In the genomic region with DNA sequence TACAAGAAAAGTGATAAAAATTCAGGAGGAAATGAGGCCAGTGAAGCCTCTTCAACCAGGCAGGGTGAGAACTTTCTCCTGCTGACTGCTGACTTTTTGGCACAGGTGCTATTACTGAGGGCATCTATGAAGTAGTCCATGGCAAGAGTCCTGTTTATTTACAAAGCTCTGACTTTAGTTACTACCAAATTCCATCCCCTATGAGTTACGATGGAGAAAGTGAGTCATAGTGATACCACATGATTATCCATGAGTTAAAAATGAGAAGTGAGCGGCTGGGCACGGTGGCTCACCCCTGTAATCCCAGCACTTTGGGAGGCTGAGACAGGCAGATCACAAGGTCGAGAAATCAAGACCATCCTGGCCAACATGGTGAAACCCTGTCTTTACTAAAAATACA, we compare ENCODE assay signal across 15 cellular contexts. TPM values are rescaled to one million over a fixed set of nuclear protein-coding genes. Genes with fewer than 3 reads are reported as not detected.
DNase-seq lines count a peak whose midpoint lies in the region; ATAC-seq, FAIRE-seq and TF ChIP-seq lines count a peak whose summit lies in the region.
"Had no signal": no experiment of that assay in that cellular context is flagged by ENCODE, and none has a peak within 500 bp of the region (broad histone marks: within the 10 kb centered on the region; RNA-seq: fewer than 3 reads in every experiment).

No MANE protein-coding gene starts in this region.

- no peak overlapping the region for H2AFZ ChIP-seq in mesenchymal stem cell (ENCODE audit: low read depth, low read length)

- H3K23ac ChIP-seq in mesenchymal stem cell (ENCODE audit: low read length in 2 of 2) = no peak overlapping the region

- H3K36me3 ChIP-seq in bronchial epithelial cell (ENCODE audit: control insufficient read depth, insufficient read depth, low read length) (no peaks in the 10 kb centered on the region), mesenchymal stem cell (ENCODE audit: control insufficient read depth in 1 of 2, insufficient read depth in 2 of 2, low read depth in 1 of 2, low read length in 2 of 2) (no peaks in the 10 kb centered on the region)
- H3K36me3 ChIP-seq in effector memory CD4-positive, alpha-beta T cell (ENCODE audit: control insufficient read depth, insufficient read depth, low read length) = no peaks in the 10 kb centered on the region

- no peak overlapping the region for H4K8ac ChIP-seq in mesenchymal stem cell (ENCODE audit: low read length)

- no peaks in the 10 kb centered on the region for H3K79me1 ChIP-seq in mesenchymal stem cell (replicated peaks; ENCODE audit: low read length, poor library complexity, severe bottlenecking)

- no peak overlapping the region for H2AK5ac ChIP-seq in mesenchymal stem cell (ENCODE audit: low read length, severe bottlenecking)

- H3K4me3 ChIP-seq in bronchial epithelial cell (ENCODE audit: low read depth, low read length) (no peak overlapping the region), mesenchymal stem cell (ENCODE audit: insufficient read depth in 1 of 2, low read depth in 1 of 2, low read length in 2 of 2) (no peak overlapping the region)
- H3K4me3 ChIP-seq in effector memory CD4-positive, alpha-beta T cell (ENCODE audit: insufficient read depth, low read depth, low read length, poor library complexity, severe bottlenecking) = no peak overlapping the region

- no peak for ATAC-seq in GM21737 (IDR thresholded peaks at IDR 0.05; ENCODE audit: unreplicated experiment)
- ATAC-seq: sciatic nerve had no signal

- no peak overlapping the region for H3K27ac ChIP-seq in mesenchymal stem cell (ENCODE audit: low read length, poor library complexity, severe bottlenecking)
- no peak overlapping the region for H3K27ac ChIP-seq in effector memory CD4-positive, alpha-beta T cell (ENCODE audit: insufficient read depth, low read length, poor library complexity, severe bottlenecking)

- H2BK5ac ChIP-seq in mesenchymal stem cell (ENCODE audit: low read depth, low read length, poor library complexity, severe bottlenecking) = no peak overlapping the region

- FAIRE-seq in bronchial epithelial cell (lab: Jason Lieb, UNC) = no peak

- H3K14ac ChIP-seq in mesenchymal stem cell (ENCODE audit: low read length in 2 of 2) = no peak overlapping the region

- no peaks in the 10 kb centered on the region for H3K27me3 ChIP-seq in bronchial epithelial cell (ENCODE audit: control insufficient read depth, insufficient read depth, low read length)
- peaks cover 17 to 29% of the 10 kb centered on the region in 2 experiments for H3K27me3 ChIP-seq in mesenchymal stem cell (ENCODE audit: control insufficient read depth in 1 of 2, insufficient read depth in 1 of 2, low read length in 2 of 2)
- no peaks in the 10 kb centered on the region for H3K27me3 ChIP-seq in effector memory CD4-positive, alpha-beta T cell (replicated peaks; ENCODE audit: control insufficient read depth, insufficient read depth, low read length, poor library complexity, severe bottlenecking)

- H3K4me2 ChIP-seq in mesenchymal stem cell (ENCODE audit: low read length, poor library complexity, severe bottlenecking) = no peak overlapping the region

- DNase-seq in H4 (ENCODE audit: low spot score) (peak; percentile 22), MV-4-11 (lab: John Stamatoyannopoulos, UW) (peak; percentile 45), bronchial epithelial cell (ENCODE audit: low read depth) (peak; percentile 94), mesenchymal stem cell (peak; percentile 88), HK-2 (ENCODE audit: unreplicated experiment) (no peak)
- DNase-seq in stimulated activated CD4-positive, alpha-beta T cell treated with anti-CD3 and anti-CD28 coated beads, Interleukin-12 subunit alpha, Interleukin-12 subunit beta, amount 100 ng/mL, for 4 hours = no peak
- DNase-seq in effector memory CD4-positive, alpha-beta T cell = no peak
- DNase-seq: activated effector memory CD4-positive, alpha-beta T cell treated with Interleukin-2 at 50 U/mL for 16 hours; CD4-positive, alpha-beta memory T cell; NCI-H1436; NCI-H526 treated with DMSO at 0.1 percent for 48 hours; nephron progenitor cell; SHP77 treated with DMSO at 0.1 percent for 48 hours had no signal

- H3K4me1 ChIP-seq in mesenchymal stem cell (ENCODE audit: control insufficient read depth, insufficient read depth, low read depth, low read length) = no peaks in the 10 kb centered on the region
- no peaks in the 10 kb centered on the region for H3K4me1 ChIP-seq in effector memory CD4-positive, alpha-beta T cell (ENCODE audit: control insufficient read depth, insufficient read depth, low read length, poor library complexity, severe bottlenecking)

- WGBS in mesenchymal stem cell = 17% methylated on average over 4 of the region's 4 CpGs

- no peak overlapping the region for H4K91ac ChIP-seq in mesenchymal stem cell (ENCODE audit: low read length)

- no peak overlapping the region for H2BK12ac ChIP-seq in mesenchymal stem cell (ENCODE audit: low read length in 2 of 2)

- TF ChIP-seq CTCF in bronchial epithelial cell (IDR thresholded peaks at IDR 0.05; ENCODE audit: insufficient read depth, low read length, severe bottlenecking) = no peak

- no peak overlapping the region for H3K18ac ChIP-seq in mesenchymal stem cell (ENCODE audit: low read depth in 1 of 2, low read length in 2 of 2)

- H3K4ac ChIP-seq in mesenchymal stem cell (ENCODE audit: low read depth in 1 of 2, low read length in 2 of 2) = no peak overlapping the region

- peak overlapping the region; percentile 59 for H3K9ac ChIP-seq in mesenchymal stem cell (ENCODE audit: low read length)

- no peak overlapping the region for H2BK15ac ChIP-seq in mesenchymal stem cell (ENCODE audit: low read depth, poor library complexity, severe bottlenecking)

- no peak overlapping the region for H2BK120ac ChIP-seq in mesenchymal stem cell (ENCODE audit: low read depth, low read length)

- peaks cover 8% of the 10 kb centered on the region for H3K9me3 ChIP-seq in mesenchymal stem cell (ENCODE audit: control insufficient read depth, low read length)
- no peaks in the 10 kb centered on the region for H3K9me3 ChIP-seq in effector memory CD4-positive, alpha-beta T cell (ENCODE audit: control insufficient read depth, low read length)

RNA-seq across cellular contexts. Expression of a gene that starts 19.9 kb away (rescaled TPM):
- total RNA-seq in H4 (2014; rRNA removed; shearing (Covaris generic)) = 2.1 and 2.4 TPM in 2 replicates
- total RNA-seq in bronchial epithelial cell = 1.8 and 3.7 TPM in 2 replicates
- polyA plus RNA-seq in mesenchymal stem cell (2013, experiment 1 of 2) = 138 TPM
- polyA plus RNA-seq in mesenchymal stem cell (2013, experiment 2 of 2) = 139 TPM
- total RNA-seq: CD4-positive, alpha-beta memory T cell had no signal
- polyA plus RNA-seq: CD4-positive, alpha-beta memory T cell had no signal

Comparison
In these comparisons a context has a peak if more than half of its experiments do, and no peak if none do; other contexts are left out.
1. DNase-seq: peak in H4 (single experiment), MV-4-11 (single experiment), bronchial epithelial cell (single experiment) and mesenchymal stem cell (single experiment); none in stimulated activated CD4-positive, alpha-beta T cell treated with anti-CD3 and anti-CD28 coated beads, Interleukin-12 subunit alpha, Interleukin-12 subunit beta, amount 100 ng/mL, for 4 hours (single experiment), effector memory CD4-positive, alpha-beta T cell (0 of 3) and HK-2 (single experiment).